Comparison of ENCODE assay signal across 1 cellular context in the genomic region with DNA sequence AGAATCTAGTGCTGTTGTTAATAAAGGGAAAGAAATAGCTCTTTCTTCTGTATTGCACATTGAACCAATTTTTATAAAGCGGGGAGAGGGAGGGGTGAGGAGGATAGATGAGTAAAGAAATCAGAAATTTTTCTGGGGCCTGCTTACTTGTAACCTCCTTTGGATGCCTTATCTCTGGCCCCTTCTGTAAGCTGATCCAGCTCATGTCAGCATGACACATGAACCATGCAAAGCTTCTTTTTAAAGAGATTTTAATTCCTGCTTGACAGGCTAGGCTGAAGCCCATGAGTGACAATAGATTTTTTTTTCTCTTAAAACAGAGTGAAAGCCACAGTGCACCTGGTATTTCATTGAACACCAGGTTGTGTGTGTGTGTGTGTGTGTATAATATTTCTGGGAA.
A peak's percentile ranks its signal among the peaks of the same experiment; 100 is the strongest.
TF ChIP-seq lines count a peak whose summit lies in the region.

No MANE protein-coding gene starts in this region.

TF ChIP-seq in K562, 482 proteins besides CTCF, POLR2A, EP300 and RAD21 (continued from another document and continues in another):
- 0 out of 2 replicates have a peak, but pooled peaks have one; percentile 63 for TF ChIP-seq ARID3A (IDR thresholded peaks at IDR 0.05; ENCODE audit: borderline replicate concordance, low read depth, low read length)
- TF ChIP-seq CHCHD3 (CRISPR knock-in tag; IDR thresholded peaks at IDR 0.05), result no peak
- 0 out of 2 replicates have a peak, but pooled peaks have one; percentile 24 for TF ChIP-seq TOE1 (IDR thresholded peaks at IDR 0.05; ENCODE audit: borderline replicate concordance)
- no peak for TF ChIP-seq TOE1 (CRISPR knock-in tag; IDR thresholded peaks at IDR 0.05; ENCODE audit: borderline replicate concordance, low read depth)
- no peak for TF ChIP-seq ZNF79 (CRISPR knock-in tag; IDR thresholded peaks at IDR 0.05; ENCODE audit: low read depth)
- TF ChIP-seq SMAD4 (CRISPR knock-in tag; conservative IDR thresholded peaks at IDR 0.05), result no peak
- 0 out of 4 replicates have a peak, but pooled peaks have one; percentile 16 to 20 for TF ChIP-seq FOXK2 (conservative IDR thresholded peaks at IDR 0.05 in 1 of 2, IDR thresholded peaks at IDR 0.05 in 1 of 2; ENCODE audit: low read depth in 2 of 2)
- 0 out of 2 replicates have a peak, but pooled peaks have one; percentile 26 for TF ChIP-seq ZNF589 (CRISPR knock-in tag; IDR thresholded peaks at IDR 0.05; ENCODE audit: low read depth)
- peak; percentile 76 for TF ChIP-seq CBFA2T2 (conservative IDR thresholded peaks at IDR 0.05)
- TF ChIP-seq FOSL1 (tag; conservative IDR thresholded peaks at IDR 0.05), result peak; percentile 72
- peak; percentile 63 for TF ChIP-seq VEZF1 (CRISPR knock-in tag; IDR thresholded peaks at IDR 0.05)
- peak; percentile 72 for TF ChIP-seq NFE2 (IDR thresholded peaks at IDR 0.05; ENCODE audit: low read depth)
- TF ChIP-seq ARID3B (CRISPR knock-in tag; IDR thresholded peaks at IDR 0.05; ENCODE audit: borderline replicate concordance), result no peak
- TF ChIP-seq ZNF695 (CRISPR knock-in tag; IDR thresholded peaks at IDR 0.05), result no peak
- no peak for TF ChIP-seq PTBP1 (IDR thresholded peaks at IDR 0.05; ENCODE audit: low read depth, low read length)
- TF ChIP-seq TBL1XR1 (IDR thresholded peaks at IDR 0.05; ENCODE audit: low read length in 2 of 2), result peak in 1 of 2 experiments; percentile 43; a peak in 1 of 4 replicates
- TF ChIP-seq POLR2AphosphoS5 (IDR thresholded peaks at IDR 0.05; ENCODE audit: control insufficient read depth, insufficient read depth, low read depth, low read length), result peak; percentile 70
- TF ChIP-seq KAT8 (IDR thresholded peaks at IDR 0.05; ENCODE audit: low read depth), result no peak
- 0 out of 2 replicates have a peak, but pooled peaks have one; percentile 32 for TF ChIP-seq EP400 (IDR thresholded peaks at IDR 0.05)
- TF ChIP-seq, protein P1, sequence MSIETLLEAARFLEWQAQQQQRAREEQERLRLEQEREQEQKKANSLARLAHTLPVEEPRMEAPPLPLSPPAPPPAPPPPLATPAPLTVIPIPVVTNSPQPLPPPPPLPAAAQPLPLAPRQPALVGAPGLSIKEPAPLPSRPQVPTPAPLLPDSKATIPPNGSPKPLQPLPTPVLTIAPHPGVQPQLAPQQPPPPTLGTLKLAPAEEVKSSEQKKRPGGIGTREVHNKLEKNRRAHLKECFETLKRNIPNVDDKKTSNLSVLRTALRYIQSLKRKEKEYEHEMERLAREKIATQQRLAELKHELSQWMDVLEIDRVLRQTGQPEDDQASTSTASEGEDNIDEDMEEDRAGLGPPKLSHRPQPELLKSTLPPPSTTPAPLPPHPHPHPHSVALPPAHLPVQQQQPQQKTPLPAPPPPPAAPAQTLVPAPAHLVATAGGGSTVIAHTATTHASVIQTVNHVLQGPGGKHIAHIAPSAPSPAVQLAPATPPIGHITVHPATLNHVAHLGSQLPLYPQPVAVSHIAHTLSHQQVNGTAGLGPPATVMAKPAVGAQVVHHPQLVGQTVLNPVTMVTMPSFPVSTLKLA (conservative IDR thresholded peaks at IDR 0.05), result peak; percentile 37 to 59; a peak in 2 of 4 replicates
- peak; percentile 39; the same call in 1 of the 2 replicates for TF ChIP-seq MTA2 (IDR thresholded peaks at IDR 0.05; ENCODE audit: low read depth)
- no peak for TF ChIP-seq RBFOX2 (IDR thresholded peaks at IDR 0.05; ENCODE audit: low read depth, low read length)
- TF ChIP-seq, protein P2, sequence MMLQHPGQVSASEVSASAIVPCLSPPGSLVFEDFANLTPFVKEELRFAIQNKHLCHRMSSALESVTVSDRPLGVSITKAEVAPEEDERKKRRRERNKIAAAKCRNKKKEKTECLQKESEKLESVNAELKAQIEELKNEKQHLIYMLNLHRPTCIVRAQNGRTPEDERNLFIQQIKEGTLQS (IDR thresholded peaks at IDR 0.05), result peak; percentile 41; the same call in 1 of the 2 replicates
- TF ChIP-seq, protein P2 (CRISPR knock-in tag; conservative IDR thresholded peaks at IDR 0.05), result no peak
- TF ChIP-seq HEY1 (CRISPR knock-in tag; IDR thresholded peaks at IDR 0.05; ENCODE audit: borderline replicate concordance), result no peak
- peak; percentile 76 for TF ChIP-seq TCF3 (CRISPR knock-in tag; IDR thresholded peaks at IDR 0.05)
- no peak for TF ChIP-seq MCM3 (IDR thresholded peaks at IDR 0.05)
- TF ChIP-seq SAFB2 (IDR thresholded peaks at IDR 0.05; ENCODE audit: borderline replicate concordance, low read depth, low read length, severe bottlenecking), result no peak
- no peak for TF ChIP-seq SNRNP70 (optimal IDR thresholded peaks at IDR 0.05; ENCODE audit: low read depth, low read length)
- TF ChIP-seq ZNF583 (CRISPR knock-in tag; IDR thresholded peaks at IDR 0.05), result no peak
- TF ChIP-seq DPF2 (IDR thresholded peaks at IDR 0.05), result peak; percentile 82
- peak; percentile 65 for TF ChIP-seq HDAC2 (IDR thresholded peaks at IDR 0.05)
- TF ChIP-seq NFXL1 (CRISPR knock-in tag; IDR thresholded peaks at IDR 0.05), result no peak
- peak; percentile 69; the same call in 1 of the 2 replicates for TF ChIP-seq SMARCE1 (IDR thresholded peaks at IDR 0.05)
- TF ChIP-seq, protein P3, sequence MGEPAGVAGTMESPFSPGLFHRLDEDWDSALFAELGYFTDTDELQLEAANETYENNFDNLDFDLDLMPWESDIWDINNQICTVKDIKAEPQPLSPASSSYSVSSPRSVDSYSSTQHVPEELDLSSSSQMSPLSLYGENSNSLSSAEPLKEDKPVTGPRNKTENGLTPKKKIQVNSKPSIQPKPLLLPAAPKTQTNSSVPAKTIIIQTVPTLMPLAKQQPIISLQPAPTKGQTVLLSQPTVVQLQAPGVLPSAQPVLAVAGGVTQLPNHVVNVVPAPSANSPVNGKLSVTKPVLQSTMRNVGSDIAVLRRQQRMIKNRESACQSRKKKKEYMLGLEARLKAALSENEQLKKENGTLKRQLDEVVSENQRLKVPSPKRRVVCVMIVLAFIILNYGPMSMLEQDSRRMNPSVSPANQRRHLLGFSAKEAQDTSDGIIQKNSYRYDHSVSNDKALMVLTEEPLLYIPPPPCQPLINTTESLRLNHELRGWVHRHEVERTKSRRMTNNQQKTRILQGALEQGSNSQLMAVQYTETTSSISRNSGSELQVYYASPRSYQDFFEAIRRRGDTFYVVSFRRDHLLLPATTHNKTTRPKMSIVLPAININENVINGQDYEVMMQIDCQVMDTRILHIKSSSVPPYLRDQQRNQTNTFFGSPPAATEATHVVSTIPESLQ (CRISPR knock-in tag; IDR thresholded peaks at IDR 0.05), result no peak
- TF ChIP-seq, protein P4, sequence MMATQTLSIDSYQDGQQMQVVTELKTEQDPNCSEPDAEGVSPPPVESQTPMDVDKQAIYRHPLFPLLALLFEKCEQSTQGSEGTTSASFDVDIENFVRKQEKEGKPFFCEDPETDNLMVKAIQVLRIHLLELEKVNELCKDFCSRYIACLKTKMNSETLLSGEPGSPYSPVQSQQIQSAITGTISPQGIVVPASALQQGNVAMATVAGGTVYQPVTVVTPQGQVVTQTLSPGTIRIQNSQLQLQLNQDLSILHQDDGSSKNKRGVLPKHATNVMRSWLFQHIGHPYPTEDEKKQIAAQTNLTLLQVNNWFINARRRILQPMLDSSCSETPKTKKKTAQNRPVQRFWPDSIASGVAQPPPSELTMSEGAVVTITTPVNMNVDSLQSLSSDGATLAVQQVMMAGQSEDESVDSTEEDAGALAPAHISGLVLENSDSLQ (IDR thresholded peaks at IDR 0.05), result peak; percentile 87
- TF ChIP-seq TRIM24 (IDR thresholded peaks at IDR 0.05), result peak in 1 of 2 experiments; percentile 28; a peak in 1 of 4 replicates
- TF ChIP-seq CBX3 (IDR thresholded peaks at IDR 0.05; ENCODE audit: borderline replicate concordance in 1 of 2, low read length in 2 of 2), result peak in 1 of 2 experiments; percentile 75; a peak in 1 of 3 replicates
- TF ChIP-seq NBN (IDR thresholded peaks at IDR 0.05; ENCODE audit: low read depth), result 0 out of 2 replicates have a peak, but pooled peaks have one; percentile 39
- TF ChIP-seq, protein P5, sequence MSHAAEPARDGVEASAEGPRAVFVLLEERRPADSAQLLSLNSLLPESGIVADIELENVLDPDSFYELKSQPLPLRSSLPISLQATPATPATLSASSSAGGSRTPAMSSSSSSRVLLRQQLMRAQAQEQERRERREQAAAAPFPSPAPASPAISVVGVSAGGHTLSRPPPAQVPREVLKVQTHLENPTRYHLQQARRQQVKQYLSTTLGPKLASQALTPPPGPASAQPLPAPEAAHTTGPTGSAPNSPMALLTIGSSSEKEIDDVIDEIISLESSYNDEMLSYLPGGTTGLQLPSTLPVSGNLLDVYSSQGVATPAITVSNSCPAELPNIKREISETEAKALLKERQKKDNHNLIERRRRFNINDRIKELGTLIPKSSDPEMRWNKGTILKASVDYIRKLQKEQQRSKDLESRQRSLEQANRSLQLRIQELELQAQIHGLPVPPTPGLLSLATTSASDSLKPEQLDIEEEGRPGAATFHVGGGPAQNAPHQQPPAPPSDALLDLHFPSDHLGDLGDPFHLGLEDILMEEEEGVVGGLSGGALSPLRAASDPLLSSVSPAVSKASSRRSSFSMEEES (CRISPR knock-in tag; IDR thresholded peaks at IDR 0.05), result no peak
- TF ChIP-seq ARID1B (IDR thresholded peaks at IDR 0.05), result peak; percentile 89
- TF ChIP-seq HDAC1 (IDR thresholded peaks at IDR 0.05), result peak in 1 of 2 experiments; percentile 62; a peak in 2 of 4 replicates
- TF ChIP-seq NCOR1 (IDR thresholded peaks at IDR 0.05), result peak; percentile 70
- TF ChIP-seq ZC3H8 (IDR thresholded peaks at IDR 0.05), result no peak
- TF ChIP-seq KDM1A (IDR thresholded peaks at IDR 0.05), result peak; percentile 96
- 0 out of 2 replicates have a peak, but pooled peaks have one; percentile 13 for TF ChIP-seq CXXC5 (CRISPR knock-in tag; IDR thresholded peaks at IDR 0.05)
- peak; percentile 90 for TF ChIP-seq MEIS2 (IDR thresholded peaks at IDR 0.05; ENCODE audit: partially characterized antibody)
- TF ChIP-seq ZNF274 (IDR thresholded peaks at IDR 0.05; ENCODE audit: borderline replicate concordance, low read depth, low read length), result no peak
- TF ChIP-seq RCOR1 (IDR thresholded peaks at IDR 0.05; ENCODE audit: borderline replicate concordance in 1 of 2, low read depth in 2 of 2, low read length in 2 of 2), result peak; percentile 49 to 84; a peak in 3 of 4 replicates
